In genomic region chr21:44326716-44327602, GRCh38 we compare ENCODE assay signal across 28 cellular contexts. TPM values are rescaled to one million over a fixed set of nuclear protein-coding genes. Genes with fewer than 3 reads are reported as not detected.
DNase-seq lines count a peak whose midpoint lies in the region; ATAC-seq and TF ChIP-seq lines count a peak whose summit lies in the region.
"Had no signal": no experiment of that assay in that cellular context is flagged by ENCODE, and none has a peak within 500 bp of the region (broad histone marks: within the 10 kb centered on the region; RNA-seq: fewer than 3 reads in every experiment).

No MANE protein-coding gene starts in this region.

- no peak for ATAC-seq in stimulated activated naive CD8-positive, alpha-beta T cell treated with anti-CD3 and anti-CD28 coated beads, Interleukin-15, amount 100 ng/mL, for 72 hours
- no peak for ATAC-seq in stimulated activated naive CD8-positive, alpha-beta T cell treated with anti-CD3 and anti-CD28 coated beads, Interleukin-15, Interleukin-2, amounts not matched to agents 100 U/mL and 50 U/mL, for 24 hours
- ATAC-seq in PC-3 = no peak
- peak; percentile 3 for ATAC-seq in sciatic nerve
- ATAC-seq: activated CD8-positive, alpha-beta memory T cell treated with anti-CD3 and anti-CD28 coated beads, Interleukin-2, amount 10 ng/mL, durations not matched to agents 7 days and 5 days; activated T-cell treated with anti-CD3 and anti-CD28 coated beads, Interleukin-2, amount 50 U/mL, for 72 hours; psoas muscle had no signal

- peaks cover 8% of the 10 kb centered on the region for H3K36me3 ChIP-seq in PC-3 (ENCODE audit: low read depth, low read length)

- H3K9me3 ChIP-seq in PC-3 (ENCODE audit: low read length) = no peaks in the 10 kb centered on the region
- H3K9me3 ChIP-seq: colonic mucosa, esophagus muscularis mucosa, MG63, psoas muscle had no signal

- no peaks in the 10 kb centered on the region for H4K20me1 ChIP-seq in PC-3 (ENCODE audit: low read length)

- no peak for TF ChIP-seq CTCF in PC-3 (conservative IDR thresholded peaks at IDR 0.05; ENCODE audit: low read depth, low read length)

- H3K27me3 ChIP-seq in PC-3 (ENCODE audit: low read length) = no peaks in the 10 kb centered on the region
- H3K27me3 ChIP-seq: brain microvascular endothelial cell, colonic mucosa, esophagus muscularis mucosa, MG63 had no signal

- peaks cover 4% of the 10 kb centered on the region for H3K4me1 Mint-ChIP-seq in stimulated activated naive CD8-positive, alpha-beta T cell treated with anti-CD3 and anti-CD28 coated beads, Interleukin-15, amount 100 ng/mL, for 72 hours
- H3K4me1 Mint-ChIP-seq: activated CD8-positive, alpha-beta memory T cell treated with anti-CD3 and anti-CD28 coated beads, Interleukin-2, amount 10 ng/mL, durations not matched to agents 7 days and 5 days had no signal

- DNase-seq in stimulated activated naive CD8-positive, alpha-beta T cell treated with anti-CD3 and anti-CD28 coated beads, Interleukin-15, amount 100 ng/mL, for 72 hours = no peak
- DNase-seq in stimulated activated naive CD8-positive, alpha-beta T cell treated with anti-CD3 and anti-CD28 coated beads, Interleukin-15, Interleukin-2, amounts not matched to agents 100 U/mL and 50 U/mL, for 24 hours = no peak
- DNase-seq in PC-3 (no peak), sciatic nerve (ENCODE audit: low spot score) (no peak), cerebellum (ENCODE audit: low spot score) (no peak), NCI-H69 (lab: John Stamatoyannopoulos, UW) (no peak)
- DNase-seq: activated CD4-positive, alpha-beta T cell treated with anti-CD3 and anti-CD28 coated beads, Interleukin-2, amount 50 U/mL, for 1 hour; activated CD8-positive, alpha-beta memory T cell treated with anti-CD3 and anti-CD28 coated beads, Interleukin-2, amount 10 ng/mL, durations not matched to agents 7 days and 5 days; activated naive CD4-positive, alpha-beta T cell treated with Interleukin-2 at 50 U/mL for 16 hours; activated T-cell treated with anti-CD3 and anti-CD28 coated beads, Interleukin-2, amount 50 U/mL, for 72 hours; brain microvascular endothelial cell; CD4-positive, alpha-beta memory T cell; colonic mucosa; effector memory CD4-positive, alpha-beta T cell; GM23248; left colon; MG63; naive B cell; NCI-H1436; NCI-H2107; nucleus accumbens; psoas muscle; RPMI8226; WERI-Rb-1 had no signal

- no peak overlapping the region for H2AFZ ChIP-seq in PC-3 (ENCODE audit: low read length)
- H2AFZ ChIP-seq: GM23248 had no signal

- H3K9ac ChIP-seq in PC-3 (ENCODE audit: low read length) = no peak overlapping the region
- H3K9ac ChIP-seq: GM23248 had no signal

- no peak overlapping the region for H3K4me3 Mint-ChIP-seq in stimulated activated naive CD8-positive, alpha-beta T cell treated with anti-CD3 and anti-CD28 coated beads, Interleukin-15, amount 100 ng/mL, for 72 hours
- H3K4me3 Mint-ChIP-seq: activated CD8-positive, alpha-beta memory T cell treated with anti-CD3 and anti-CD28 coated beads, Interleukin-2, amount 10 ng/mL, durations not matched to agents 7 days and 5 days; activated T-cell treated with anti-CD3 and anti-CD28 coated beads, Interleukin-2, amount 50 U/mL, for 72 hours; CD4-positive, alpha-beta memory T cell; naive B cell; type B pancreatic cell had no signal

- peak overlapping the region; percentile 71 to 78 for H3K27ac Mint-ChIP-seq in stimulated activated naive CD8-positive, alpha-beta T cell treated with anti-CD3 and anti-CD28 coated beads, Interleukin-15, amount 100 ng/mL, for 72 hours
- H3K27ac Mint-ChIP-seq: activated CD8-positive, alpha-beta memory T cell treated with anti-CD3 and anti-CD28 coated beads, Interleukin-2, amount 10 ng/mL, durations not matched to agents 7 days and 5 days; activated T-cell treated with anti-CD3 and anti-CD28 coated beads, Interleukin-2, amount 50 U/mL, for 72 hours; type B pancreatic cell had no signal

- H3K9me2 ChIP-seq in PC-3 (replicated peaks; ENCODE audit: low read length) = no peaks in the 10 kb centered on the region

- H3K4me2 ChIP-seq in PC-3 (ENCODE audit: low read length) = no peak overlapping the region

- H3K9me3 Mint-ChIP-seq in stimulated activated naive CD8-positive, alpha-beta T cell treated with anti-CD3 and anti-CD28 coated beads, Interleukin-15, amount 100 ng/mL, for 72 hours = no peaks in the 10 kb centered on the region
- H3K9me3 Mint-ChIP-seq: activated T-cell treated with anti-CD3 and anti-CD28 coated beads, Interleukin-2, amount 50 U/mL, for 72 hours; naive B cell; type B pancreatic cell had no signal

- H3F3A ChIP-seq in PC-3 (ENCODE audit: low read length, unreplicated experiment) = no peaks in the 10 kb centered on the region

- H3K4me1 ChIP-seq in PC-3 (ENCODE audit: insufficient read depth, low read length) = no peaks in the 10 kb centered on the region
- H3K4me1 ChIP-seq: colonic mucosa, esophagus muscularis mucosa, psoas muscle had no signal

- BruUV-seq in PC-3 (replicated peaks; lab: Mats Ljungman, UMichigan) = TSS peak; percentile 10

- no peak overlapping the region for H3K4me3 ChIP-seq in PC-3 (ENCODE audit: low read length)
- H3K4me3 ChIP-seq: colonic mucosa, esophagus muscularis mucosa, GM23248, MG63, psoas muscle had no signal

- H3K27me3 Mint-ChIP-seq in stimulated activated naive CD8-positive, alpha-beta T cell treated with anti-CD3 and anti-CD28 coated beads, Interleukin-15, amount 100 ng/mL, for 72 hours = no peaks in the 10 kb centered on the region
- H3K27me3 Mint-ChIP-seq: activated CD8-positive, alpha-beta memory T cell treated with anti-CD3 and anti-CD28 coated beads, Interleukin-2, amount 10 ng/mL, durations not matched to agents 7 days and 5 days; CD4-positive, alpha-beta memory T cell; naive B cell; type B pancreatic cell had no signal

- POLR2A ChIA-PET in PC-3 (lab: Charles Lee; ENCODE audit: unreplicated experiment) = no interaction called here

- intact Hi-C loops in PC-3 (cut with micrococcal nuclease) (no loop called here), sciatic nerve (cut with DNase I) (no loop called here)

- CTCF ChIA-PET in PC-3 (lab: Charles Lee) = no interaction called here

- H3K27ac ChIP-seq in PC-3 (ENCODE audit: low read length) = no peak overlapping the region
- H3K27ac ChIP-seq: brain microvascular endothelial cell, colonic mucosa, esophagus muscularis mucosa, GM23248, psoas muscle, WERI-Rb-1 had no signal

- H3K79me2 ChIP-seq in PC-3 (ENCODE audit: low read length) = no peaks in the 10 kb centered on the region

RNA-seq across cellular contexts. Expression of gene CFAP410, which starts 12.2 kb away (rescaled TPM):
- total RNA-seq in PC-3 (2014; rRNA removed) = 16.1 and 18.4 TPM in 2 replicates
- total RNA-seq in sciatic nerve = 26.7 TPM
- total RNA-seq in cerebellum = 9.3 TPM

RNA-seq across cellular contexts. Expression of gene TRPM2, which starts 26.5 kb away (rescaled TPM):
- total RNA-seq in PC-3 (2014; rRNA removed) (48.3 and 50.0 TPM in 2 replicates), sciatic nerve (9.9 TPM), cerebellum (4.0 TPM)

RNA-seq across cellular contexts. Expression of gene PFKL, which starts 27.1 kb away (rescaled TPM):
- total RNA-seq in PC-3 (2014; rRNA removed) = 223 and 250 TPM in 2 replicates
- total RNA-seq in sciatic nerve = 189 TPM
- 77.6 TPM for total RNA-seq in cerebellum

RNA-seq across cellular contexts. Expression of gene AIRE, which starts 41.3 kb away (rescaled TPM):
- total RNA-seq in PC-3 (2014; rRNA removed) (not detected in 2 replicates), sciatic nerve (0.13 TPM), cerebellum (0.09 TPM)
- total RNA-seq: activated T-cell treated with anti-CD3 and anti-CD28 coated beads, Interleukin-2, amount 50 U/mL, for 72 hours; CD4-positive, alpha-beta memory T cell; esophagus muscularis mucosa; GM23248; mesenteric fat pad; subcutaneous adipose tissue had no signal
